Comparison of ENCODE assay signal across 1 cellular context in the genomic region with DNA sequence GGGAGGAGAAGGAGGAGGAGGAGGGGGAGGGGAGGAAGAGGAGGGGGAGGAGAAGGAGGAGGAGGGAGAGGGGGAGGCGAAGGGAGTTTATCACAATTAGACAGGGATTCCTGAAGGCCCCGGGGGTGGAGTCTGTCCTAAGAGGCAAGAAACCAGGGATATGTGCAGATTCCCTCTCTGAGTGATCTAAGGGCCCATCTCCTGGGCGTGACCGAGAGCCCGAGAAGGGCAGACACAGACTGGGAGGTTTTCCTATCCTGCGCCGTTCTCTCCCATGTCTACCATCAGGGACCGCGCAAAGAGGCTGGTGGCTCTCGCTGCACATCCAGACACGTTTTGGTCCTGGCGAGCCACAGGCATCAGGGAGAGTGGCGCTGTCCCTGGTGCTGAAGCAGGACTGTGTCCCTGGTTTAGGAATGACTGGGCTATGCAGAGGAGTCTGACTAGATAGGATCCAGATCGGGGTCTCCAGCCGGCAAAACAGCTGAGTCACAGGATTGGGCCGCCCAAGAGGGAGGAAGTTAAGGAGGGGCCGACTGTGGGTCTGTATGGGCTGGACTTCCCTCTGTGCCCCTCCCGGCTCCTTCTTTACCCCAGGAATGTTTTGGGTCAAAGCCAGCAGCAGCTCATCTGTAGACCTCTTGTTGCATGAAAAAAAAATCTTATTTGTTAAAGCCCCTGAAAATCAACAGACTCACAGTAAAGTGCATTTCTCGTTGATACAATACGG.
TF ChIP-seq lines count a peak whose summit lies in the region.

No MANE protein-coding gene starts in this region.

TF ChIP-seq in H1, 55 proteins besides CTCF, POLR2A, EP300 and RAD21:
- TF ChIP-seq RNF2 (IDR thresholded peaks at IDR 0.05; ENCODE audit: borderline replicate concordance, low read depth, low read length, missing control alignments, poor library complexity, severe bottlenecking) (no peak), MAFK (IDR thresholded peaks at IDR 0.05; ENCODE audit: low read depth, low read length) (peak; percentile 90; the same call in 1 of the 2 replicates), POU5F1 (IDR thresholded peaks at IDR 0.05; ENCODE audit: low read depth, low read length) (no peak), KDM5A (IDR thresholded peaks at IDR 0.05; ENCODE audit: low read length) (no peak), CHD1 (IDR thresholded peaks at IDR 0.05; ENCODE audit: low read depth, low read length) (no peak), TCF12 (IDR thresholded peaks at IDR 0.05; ENCODE audit: low read depth, low read length) (no peak), SIRT6 (IDR thresholded peaks at IDR 0.05; ENCODE audit: low read length) (no peak), TEAD4 (IDR thresholded peaks at IDR 0.05; ENCODE audit: low read depth, low read length) (0 out of 2 replicates have a peak, but pooled peaks have one; percentile 24), PHF8 (conservative IDR thresholded peaks at IDR 0.05; ENCODE audit: low read depth, low read length) (no peak), TBP (IDR thresholded peaks at IDR 0.05; ENCODE audit: low read depth, low read length) (no peak), BACH1 (IDR thresholded peaks at IDR 0.05; ENCODE audit: low read length) (peak; percentile 99), BRCA1 (IDR thresholded peaks at IDR 0.05; ENCODE audit: low read depth, low read length) (no peak), SIN3A (conservative IDR thresholded peaks at IDR 0.05 in 1 of 2, IDR thresholded peaks at IDR 0.05 in 1 of 2; ENCODE audit: low read depth in 1 of 2, low read length in 2 of 2) (peak; percentile 84 to 96; a peak in 3 of 4 replicates), RBBP5 (IDR thresholded peaks at IDR 0.05; ENCODE audit: borderline replicate concordance, low read depth, low read length) (no peak), CREB1 (IDR thresholded peaks at IDR 0.05) (peak; percentile 46; the same call in 1 of the 2 replicates)
- TF ChIP-seq, protein P1, sequence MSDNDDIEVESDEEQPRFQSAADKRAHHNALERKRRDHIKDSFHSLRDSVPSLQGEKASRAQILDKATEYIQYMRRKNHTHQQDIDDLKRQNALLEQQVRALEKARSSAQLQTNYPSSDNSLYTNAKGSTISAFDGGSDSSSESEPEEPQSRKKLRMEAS (IDR thresholded peaks at IDR 0.05), result peak; percentile 53; the same call in 1 of the 2 replicates
